In genomic region chr5:54275361-54275760, GRCh38 we compare ENCODE assay signal across 16 cellular contexts. TPM values are rescaled to one million over a fixed set of nuclear protein-coding genes. Genes with fewer than 3 reads are reported as not detected.
DNase-seq lines count a peak whose midpoint lies in the region; ATAC-seq and TF ChIP-seq lines count a peak whose summit lies in the region.
"Had no signal": no experiment of that assay in that cellular context is flagged by ENCODE, and none has a peak within 500 bp of the region (broad histone marks: within the 10 kb centered on the region; RNA-seq: fewer than 3 reads in every experiment).

No MANE protein-coding gene starts in this region.

- TF ChIP-seq CTCF in Caco-2 (IDR thresholded peaks at IDR 0.05; ENCODE audit: insufficient read depth in 1 of 2, low read depth in 1 of 2, low read length in 1 of 2, severe bottlenecking in 1 of 2, unreplicated experiment in 1 of 2) (no peak), esophagus muscularis mucosa (IDR thresholded peaks at IDR 0.05) (no peak), right lobe of liver (IDR thresholded peaks at IDR 0.05) (no peak)

- H3K4me3 ChIP-seq in Caco-2 (ENCODE audit: low read depth, low read length), result no peak overlapping the region
- H3K4me3 ChIP-seq in esophagus muscularis mucosa, result no peak overlapping the region
- no peak overlapping the region for H3K4me3 ChIP-seq in right lobe of liver
- H3K4me3 ChIP-seq: BLaER1 treated with 17β-estradiol and CSF1 and Interleukin-3, amounts not matched to agents 10 nM and 100 nM; SK-N-MC had no signal

- peak overlapping the region; percentile 46 for H3K27ac Mint-ChIP-seq in Caco-2 (ENCODE audit: unreplicated experiment)
- H3K27ac Mint-ChIP-seq: CD8-positive, alpha-beta T cell had no signal

- H3K36me3 ChIP-seq in Caco-2 (ENCODE audit: control insufficient read depth, insufficient read depth, low read length) (no peaks in the 10 kb centered on the region), esophagus muscularis mucosa (peaks cover 0 to 5% (median 0%) of the 10 kb centered on the region in 4 donors), right lobe of liver (no peaks in the 10 kb centered on the region)

- WGBS in esophagus muscularis mucosa, result 89% methylated on average over 4 of the region's 4 CpGs
- WGBS in right lobe of liver (ENCODE audit: insufficient coverage, low coverage, low lambda C conversion rate, missing lambda C conversion rate), result 85% methylated on average over 4 of the region's 4 CpGs

- TF ChIP-seq POLR2A in esophagus muscularis mucosa (IDR thresholded peaks at IDR 0.05; ENCODE audit: low read depth) (no peak), right lobe of liver (IDR thresholded peaks at IDR 0.05) (no peak)

- peaks cover 42% of the 10 kb centered on the region for H3K36me3 Mint-ChIP-seq in Caco-2 (ENCODE audit: insufficient read depth, unreplicated experiment)

- no peaks in the 10 kb centered on the region for H3K9me3 Mint-ChIP-seq in Caco-2 (ENCODE audit: unreplicated experiment)

- no TSS peak for BruUV-seq in Caco-2 (replicated peaks; lab: Mats Ljungman, UMichigan)

- H3K4me3 Mint-ChIP-seq in Caco-2 (ENCODE audit: unreplicated experiment), result no peak overlapping the region
- H3K4me3 Mint-ChIP-seq: CD8-positive, alpha-beta T cell had no signal

- DNase-seq in Caco-2 (no peak), H4 (ENCODE audit: low spot score) (peak; percentile 26), esophagus muscularis mucosa (ENCODE audit: extremely low spot score) (peak; percentile 10), renal cortical epithelial cell (ENCODE audit: low read depth) (peak; percentile 29), G401 (ENCODE audit: low spot score) (no peak), right lobe of liver (no peak)
- no peak for DNase-seq in activated CD8-positive, alpha-beta memory T cell treated with anti-CD3 and anti-CD28 coated beads, Interleukin-2, amount 50 U/mL, for 48 hours
- DNase-seq: CD8-positive, alpha-beta T cell; GDM1; NCI-H1105; NCI-H2081 treated with DMSO at 0.1 percent for 48 hours; NCI-H510A; NCI-H748 treated with DMSO at 0.1 percent for 48 hours; Right ventricle myocardium superior had no signal

- H3K4me1 ChIP-seq in Caco-2 (peaks cover 24% of the 10 kb centered on the region), esophagus muscularis mucosa (peaks cover 0 to 6% (median 0%) of the 10 kb centered on the region in 4 donors), right lobe of liver (no peaks in the 10 kb centered on the region)

- H3K27ac ChIP-seq in esophagus muscularis mucosa (replicated peaks in 1 of 4) (no peak overlapping the region), right lobe of liver (no peak overlapping the region)
- H3K27ac ChIP-seq: BLaER1 treated with 17β-estradiol and CSF1 and Interleukin-3, amounts not matched to agents 10 nM and 100 nM; SK-N-MC had no signal

- TF ChIP-seq EP300 in esophagus muscularis mucosa (IDR thresholded peaks at IDR 0.05), result no peak

- POLR2A ChIA-PET in Caco-2 (lab: Charles Lee), result no interaction called here

- H3K4me1 Mint-ChIP-seq in Caco-2 (ENCODE audit: low read depth, unreplicated experiment), result peaks cover 33% of the 10 kb centered on the region

- no peak for ATAC-seq in right lobe of liver
- ATAC-seq: CD8-positive, alpha-beta T cell had no signal

- in situ Hi-C loops in G401 (cut with HindIII; ENCODE audit: low sequenced_read_pairs), result no loop called here

- no peaks in the 10 kb centered on the region for H3K27me3 Mint-ChIP-seq in Caco-2 (ENCODE audit: insufficient read depth, unreplicated experiment)

- no peaks in the 10 kb centered on the region for H3K27me3 ChIP-seq in Caco-2 (replicated peaks; ENCODE audit: control insufficient read depth, insufficient read depth, low read length)
- H3K27me3 ChIP-seq in esophagus muscularis mucosa, result no peaks in the 10 kb centered on the region
- H3K27me3 ChIP-seq in right lobe of liver, result no peaks in the 10 kb centered on the region
- H3K27me3 ChIP-seq: BLaER1 treated with 17β-estradiol and CSF1 and Interleukin-3, amounts not matched to agents 10 nM and 100 nM had no signal

- H3K9me3 ChIP-seq in Caco-2 (no peaks in the 10 kb centered on the region), esophagus muscularis mucosa (no peaks in the 10 kb centered on the region), right lobe of liver (no peaks in the 10 kb centered on the region)

- CTCF ChIA-PET in Caco-2 (lab: Charles Lee), result no interaction called here

- intact Hi-C loops in Caco-2 (cut with micrococcal nuclease; ENCODE audit: unreplicated experiment) (no loop called here), esophagus muscularis mucosa (cut with DNase I) (no loop called here), right lobe of liver (cut with DNase I) (no loop called here)

RNA-seq across cellular contexts. Expression of gene ARL15, which starts 35.0 kb away (rescaled TPM):
- 122 and 140 TPM in 2 replicates for total RNA-seq in Caco-2 (2022)
- total RNA-seq in H4 (2014; rRNA removed; shearing (Covaris generic)), result 15.3 and 21.3 TPM in 2 replicates
- total RNA-seq in esophagus muscularis mucosa, result 10 to 100 TPM; 11.6 to 21.6 (median 16.5) TPM
- 21.9 and 27.7 TPM in 2 replicates for total RNA-seq in renal cortical epithelial cell
- 0.64 and 2.1 TPM in 2 replicates for total RNA-seq in G401 (2014; rRNA removed; shearing (Covaris generic))
- total RNA-seq in right lobe of liver, result 10 to 100 TPM in 2 of 6 experiments, 1 to 10 TPM in 4; 6.3 to 16.5 (median 9.6) TPM

Comparison
In these comparisons a context has a peak if more than half of its experiments do, and no peak if none do; other contexts are left out.
1. DNase-seq: peak in H4 (single experiment), esophagus muscularis mucosa (single experiment) and renal cortical epithelial cell (single experiment); none in Caco-2 (0 of 2), G401 (single experiment), activated CD8-positive, alpha-beta memory T cell treated with anti-CD3 and anti-CD28 coated beads, Interleukin-2, amount 50 U/mL, for 48 hours (single experiment) and right lobe of liver (0 of 3).